ENCODE assay signal across 1 cellular context in genomic region chr12:9406564-9407424, GRCh38.
TF ChIP-seq lines count a peak whose summit lies in the region.

No MANE protein-coding gene starts in this region.

TF ChIP-seq in GM23338, 12 proteins besides CTCF, POLR2A, EP300 and RAD21:
- TF ChIP-seq REST (IDR thresholded peaks at IDR 0.05; ENCODE audit: unreplicated experiment) (no peak), ETS1 (IDR thresholded peaks at IDR 0.05) (no peak), JUNB (IDR thresholded peaks at IDR 0.05; ENCODE audit: unreplicated experiment) (no peak), ZNF331 (CRISPR knock-in tag; IDR thresholded peaks at IDR 0.05; ENCODE audit: low read depth) (no peak), CREB1 (CRISPR knock-in tag; IDR thresholded peaks at IDR 0.05; ENCODE audit: low read depth) (no peak), ZNF462 (CRISPR knock-in tag; IDR thresholded peaks at IDR 0.05) (no peak), ZNF114 (CRISPR knock-in tag; IDR thresholded peaks at IDR 0.05) (no peak), EZH2phosphoT487 (IDR thresholded peaks at IDR 0.05; ENCODE audit: unreplicated experiment) (no peak), EZH2 (IDR thresholded peaks at IDR 0.05; ENCODE audit: low read depth, unreplicated experiment) (no peak), STAT1 (IDR thresholded peaks at IDR 0.05; ENCODE audit: unreplicated experiment) (no peak), NANOG (IDR thresholded peaks at IDR 0.05; ENCODE audit: borderline replicate concordance) (no peak), POLR2AphosphoS5 (IDR thresholded peaks at IDR 0.05; ENCODE audit: low read depth) (no peak)
